ENCODE assay signal across 19 cellular contexts in the genomic region with DNA sequence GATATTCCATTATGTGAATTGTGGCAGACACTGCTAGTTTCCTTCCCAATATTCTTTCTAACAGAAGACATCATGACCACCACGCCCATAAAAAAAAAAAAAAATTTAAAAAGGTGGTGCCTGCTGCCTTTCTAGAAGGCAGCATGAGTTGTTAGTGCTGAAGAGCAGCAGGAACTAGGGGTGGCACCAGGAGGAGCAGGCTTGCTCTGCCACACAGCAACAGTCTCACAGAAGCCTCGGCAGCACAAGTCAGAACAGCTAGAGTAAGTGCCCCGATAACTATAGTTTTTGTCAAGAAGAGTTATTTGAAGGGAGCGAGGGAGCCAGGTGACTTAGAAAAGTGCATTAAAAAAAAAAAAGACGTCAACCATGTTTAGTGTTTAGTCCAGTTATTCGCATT.
DNase-seq lines count a peak whose midpoint lies in the region; ATAC-seq and TF ChIP-seq lines count a peak whose summit lies in the region.
"Had no signal": no experiment of that assay in that cellular context is flagged by ENCODE, and none has a peak within 500 bp of the region (broad histone marks: within the 10 kb centered on the region; RNA-seq: fewer than 3 reads in every experiment).

No MANE protein-coding gene starts in this region.

- no peaks in the 10 kb centered on the region for H3K4me1 ChIP-seq in left lung
- peaks cover 15% of the 10 kb centered on the region for H3K4me1 ChIP-seq in HAP-1
- H3K4me1 ChIP-seq in breast epithelium = no peaks in the 10 kb centered on the region
- H3K4me1 ChIP-seq: BLaER1 treated with 17β-estradiol and CSF1 and Interleukin-3, amounts not matched to agents 10 nM and 100 nM had no signal

- TF ChIP-seq POLR2A in breast epithelium (IDR thresholded peaks at IDR 0.05) = no peak

- H3K36me3 ChIP-seq in left lung (peaks cover 0 to 17% of the 10 kb centered on the region in 2 donors), HAP-1 (replicated peaks) (no peaks in the 10 kb centered on the region), breast epithelium (no peaks in the 10 kb centered on the region)

- intact Hi-C loops in left lung (cut with DNase I) = no loop called here
- intact Hi-C loops in breast epithelium (cut with DNase I; ENCODE audit: low total_unique reads) = no loop called here

- H3K27me3 ChIP-seq in left lung (peaks cover 0 to 35% of the 10 kb centered on the region in 2 donors), HAP-1 (ENCODE audit: low read depth) (no peaks in the 10 kb centered on the region), breast epithelium (no peaks in the 10 kb centered on the region)

- no peak for DNase-seq in activated naive CD8-positive, alpha-beta T cell treated with anti-CD3 and anti-CD28 coated beads for 36 hours
- DNase-seq in caudate nucleus (lab: John Stamatoyannopoulos, UW) (peak in 7 of 61 donors; percentile 3 to 39 (median 8)), left lung (no peak), HAP-1 (ENCODE audit: low spot score in 2 of 2) (no peak), HT-29 (ENCODE audit: low spot score) (no peak), breast epithelium (ENCODE audit: low spot score in 2 of 2) (no peak)
- DNase-seq: AML-193; Caco-2; Calu3; CD4-positive, alpha-beta T cell; CD8-positive, alpha-beta T cell; DMS79 treated with DMSO at 0.1 percent for 48 hours; GF-D8 had no signal

- TF ChIP-seq CTCF in left lung (IDR thresholded peaks at IDR 0.05) = no peak
- TF ChIP-seq CTCF in breast epithelium (IDR thresholded peaks at IDR 0.05) = no peak

- H3K27ac Mint-ChIP-seq in activated naive CD8-positive, alpha-beta T cell = peak overlapping the region; percentile 1
- H3K27ac Mint-ChIP-seq in activated naive CD8-positive, alpha-beta T cell treated with anti-CD3 and anti-CD28 coated beads for 36 hours = no peak overlapping the region
- H3K27ac Mint-ChIP-seq: B cell; CD4-positive, alpha-beta T cell; CD8-positive, alpha-beta T cell had no signal

- H3K9me3 ChIP-seq in left lung (no peaks in the 10 kb centered on the region), HAP-1 (no peaks in the 10 kb centered on the region), breast epithelium (no peaks in the 10 kb centered on the region)
- H3K9me3 ChIP-seq: A549, Caco-2 had no signal

- no peaks in the 10 kb centered on the region for H3K4me1 Mint-ChIP-seq in activated naive CD8-positive, alpha-beta T cell (ENCODE audit: low read depth)
- H3K4me1 Mint-ChIP-seq in activated naive CD8-positive, alpha-beta T cell treated with anti-CD3 and anti-CD28 coated beads for 36 hours = no peaks in the 10 kb centered on the region
- H3K4me1 Mint-ChIP-seq: B cell had no signal

- no peak overlapping the region for H3K4me3 Mint-ChIP-seq in activated naive CD8-positive, alpha-beta T cell
- H3K4me3 Mint-ChIP-seq in activated naive CD8-positive, alpha-beta T cell treated with anti-CD3 and anti-CD28 coated beads for 36 hours = no peak overlapping the region
- H3K4me3 Mint-ChIP-seq: B cell; CD4-positive, alpha-beta T cell; CD8-positive, alpha-beta T cell had no signal

- H3K36me3 Mint-ChIP-seq in activated naive CD8-positive, alpha-beta T cell = peaks cover 6% of the 10 kb centered on the region
- peaks cover 3% of the 10 kb centered on the region for H3K36me3 Mint-ChIP-seq in activated naive CD8-positive, alpha-beta T cell treated with anti-CD3 and anti-CD28 coated beads for 36 hours

- H3K27ac ChIP-seq in caudate nucleus (ENCODE audit: low read depth, low read length) (peak overlapping the region; percentile 64), left lung (no peak overlapping the region), breast epithelium (no peak overlapping the region)
- H3K27ac ChIP-seq: 22Rv1; A549; BLaER1 treated with 17β-estradiol and CSF1 and Interleukin-3, amounts not matched to agents 10 nM and 100 nM; C4-2B had no signal

- in situ Hi-C loops in HAP-1 (cut with MboI; ENCODE audit: low sequenced_read_pairs) = no loop called here

- H3K9me3 Mint-ChIP-seq in activated naive CD8-positive, alpha-beta T cell (ENCODE audit: low read depth) = no peaks in the 10 kb centered on the region
- H3K9me3 Mint-ChIP-seq in activated naive CD8-positive, alpha-beta T cell treated with anti-CD3 and anti-CD28 coated beads for 36 hours = no peaks in the 10 kb centered on the region
- H3K9me3 Mint-ChIP-seq: CD4-positive, alpha-beta T cell; CD8-positive, alpha-beta T cell had no signal

- H3K4me3 ChIP-seq in left lung (no peak overlapping the region), HAP-1 (no peak overlapping the region), breast epithelium (no peak overlapping the region)
- H3K4me3 ChIP-seq: A549; BLaER1 treated with 17β-estradiol and CSF1 and Interleukin-3, amounts not matched to agents 10 nM and 100 nM had no signal

- peak; percentile 27 for ATAC-seq in left lung
- ATAC-seq: A549; CD8-positive, alpha-beta T cell had no signal

- no peaks in the 10 kb centered on the region for H3K27me3 Mint-ChIP-seq in activated naive CD8-positive, alpha-beta T cell
- no peaks in the 10 kb centered on the region for H3K27me3 Mint-ChIP-seq in activated naive CD8-positive, alpha-beta T cell treated with anti-CD3 and anti-CD28 coated beads for 36 hours
- H3K27me3 Mint-ChIP-seq: CD4-positive, alpha-beta T cell had no signal
